8 cellular contexts compared by ENCODE assay signal in the genomic region with DNA sequence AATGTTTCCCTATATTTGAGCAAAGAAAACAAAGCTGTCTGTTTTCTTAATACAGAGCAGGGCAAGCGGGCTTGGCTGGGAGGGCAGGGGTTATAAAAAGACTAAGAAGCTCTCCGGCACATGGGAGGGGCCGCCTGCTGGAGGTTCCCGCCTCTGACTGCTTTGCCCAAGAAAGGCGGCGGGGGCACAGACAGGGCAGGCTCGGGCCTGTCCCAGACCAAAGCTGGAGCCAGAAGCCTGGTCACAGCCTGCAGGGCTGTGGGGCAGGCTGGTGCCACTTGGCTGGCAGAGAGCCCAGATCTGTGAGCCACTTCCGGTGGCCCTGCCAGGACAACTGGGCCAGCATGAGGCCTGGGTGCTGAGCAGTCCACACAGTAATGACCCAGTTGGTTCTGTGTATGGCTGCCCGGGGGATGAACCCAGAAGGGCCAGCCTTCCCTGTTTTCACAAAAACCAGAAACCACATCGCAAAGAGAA.
DNase-seq lines count a peak whose midpoint lies in the region; TF ChIP-seq lines count a peak whose summit lies in the region.

No MANE protein-coding gene starts in this region.

- no peaks in the 10 kb centered on the region for H3K9me3 Mint-ChIP-seq in neural crest cell

- H3K27ac ChIP-seq in VCaP = peak overlapping the region; percentile 89

- H3K36me3 Mint-ChIP-seq in neural crest cell (ENCODE audit: low read depth) = no peaks in the 10 kb centered on the region

- H3K4me3 ChIP-seq in fibroblast of villous mesenchyme (ENCODE audit: low read depth, low read length) = no peak overlapping the region

- TF ChIP-seq CTCF in VCaP (conservative IDR thresholded peaks at IDR 0.05) (0 out of 2 replicates have a peak, but pooled peaks have one; percentile 6), fibroblast of villous mesenchyme (IDR thresholded peaks at IDR 0.05; ENCODE audit: insufficient read depth, low read depth, low read length) (peak; percentile 18), neural crest cell (conservative IDR thresholded peaks at IDR 0.05) (peak; percentile 31)

- peaks cover 26% of the 10 kb centered on the region for H3K27me3 Mint-ChIP-seq in neural crest cell (ENCODE audit: low read depth)

- DNase-seq in activated CD8-positive, alpha-beta memory T cell treated with anti-CD3 and anti-CD28 coated beads for 24 hours = peak; percentile 63
- DNase-seq in activated CD8-positive, alpha-beta memory T cell treated with anti-CD3 and anti-CD28 coated beads, Interleukin-2, amount 50 U/mL, for 4 hours = no peak
- peak; percentile 55 for DNase-seq in NCI-H2081 treated with DMSO at 0.1 percent for 48 hours (lab: John Stamatoyannopoulos, UW)
- DNase-seq in fibroblast of villous mesenchyme (ENCODE audit: low read depth) = peak; percentile 75
- DNase-seq in neural crest cell (ENCODE audit: low read depth, low spot score) = peak; percentile 41
- no peak for DNase-seq in activated gamma-delta T cell treated with Interleukin-2 at 50 U/mL for 16 hours
- no peak for DNase-seq in NCI-H1048 (lab: John Stamatoyannopoulos, UW)

- H3K4me1 Mint-ChIP-seq in neural crest cell = peaks cover 28% of the 10 kb centered on the region

- no peak overlapping the region for H3K27ac Mint-ChIP-seq in neural crest cell (ENCODE audit: unreplicated experiment)

- peak overlapping the region; percentile 32 for H3K4me3 Mint-ChIP-seq in neural crest cell

Comparison
In these comparisons a context has a peak if more than half of its experiments do, and no peak if none do; other contexts are left out.
1. DNase-seq: peak in activated CD8-positive, alpha-beta memory T cell treated with anti-CD3 and anti-CD28 coated beads for 24 hours (single experiment), NCI-H2081 treated with DMSO at 0.1 percent for 48 hours (single experiment), fibroblast of villous mesenchyme (single experiment) and neural crest cell (single experiment); none in activated CD8-positive, alpha-beta memory T cell treated with anti-CD3 and anti-CD28 coated beads, Interleukin-2, amount 50 U/mL, for 4 hours (single experiment), activated gamma-delta T cell treated with Interleukin-2 at 50 U/mL for 16 hours (single experiment) and NCI-H1048 (single experiment).
2. Peak in every context shown above with its lines, with median percentiles within 50 percentile points of each other: CTCF ChIP-seq.